8 cellular contexts compared by ENCODE assay signal in the genomic region with DNA sequence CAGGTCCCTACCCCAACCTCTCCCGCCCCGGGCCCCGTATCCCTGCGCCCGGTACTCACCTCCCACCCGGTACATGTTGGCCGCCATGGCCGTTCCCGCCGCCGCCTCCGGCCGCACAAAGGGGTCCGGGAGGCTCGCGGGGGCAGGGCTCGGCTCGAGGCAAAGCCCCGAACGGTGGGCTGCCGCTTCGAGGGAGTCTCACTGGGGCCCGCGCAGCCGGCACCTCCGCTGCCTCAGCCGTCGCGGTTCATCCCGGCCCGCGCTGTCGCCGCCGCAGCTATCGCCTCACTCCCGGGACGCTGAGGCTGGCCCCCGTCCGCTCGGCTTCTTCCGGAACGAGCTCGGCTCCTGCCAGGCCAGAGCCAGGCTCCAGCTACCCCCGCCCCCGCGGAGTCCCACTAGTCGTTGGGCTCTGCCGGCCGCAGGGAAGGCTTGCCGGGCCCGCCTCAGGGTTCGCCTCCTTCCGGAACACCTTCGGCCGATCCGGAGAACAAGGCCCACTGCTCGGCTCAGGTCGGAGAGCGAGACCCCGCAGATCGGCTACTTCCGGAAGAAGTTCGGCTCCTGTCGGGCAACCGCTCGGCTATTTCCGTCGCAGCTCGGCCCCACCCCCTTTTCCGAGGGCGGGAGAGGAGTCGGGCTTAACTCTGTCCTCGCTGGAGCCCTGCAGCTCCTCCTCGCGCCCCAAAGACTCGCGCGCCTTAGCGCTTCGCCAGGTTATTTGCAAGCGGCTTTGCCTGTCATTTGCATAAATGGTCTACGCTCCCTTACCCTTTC. TPM values are rescaled to one million over a fixed set of nuclear protein-coding genes. Genes with fewer than 3 reads are reported as not detected.
DNase-seq lines count a peak whose midpoint lies in the region; ATAC-seq and TF ChIP-seq lines count a peak whose summit lies in the region.

A gene (minus strand): TSS at position 502 of the 777 bp plus-strand sequence. CDS start 415 bp downstream, at position 87.

- POLR2A ChIA-PET in activated CD4-positive, alpha-beta T cell treated with anti-CD3 and anti-CD28 coated beads for 36 hours (lab: Charles Lee), result interaction anchor here (0.5 to 3.3 kb wide), 23 partner anchors 10 to 280 kb away, joined by 3 to 81 read pairs (median 4); a partner anchor contains a TSS

- peaks cover 51% of the 10 kb centered on the region for H3K4me1 Mint-ChIP-seq in activated CD4-positive, alpha-beta T cell treated with anti-CD3 and anti-CD28 coated beads for 36 hours

- peak within 1 kb of the TSS; percentile 93 for H3K4me3 ChIP-seq in choroid plexus epithelial cell (ENCODE audit: low read depth, low read length)

- peak; percentile 73 for ATAC-seq in HG03442 (IDR thresholded peaks at IDR 0.05; ENCODE audit: unreplicated experiment)
- peak; percentile 89 for ATAC-seq in activated CD4-positive, alpha-beta T cell treated with anti-CD3 and anti-CD28 coated beads for 36 hours

- DNase-seq in Ammon's horn (ENCODE audit: low spot score) (peak; percentile 96), GM19238 (ENCODE audit: insufficient read length, low spot score) (peak; percentile 96), NCI-H524 (lab: John Stamatoyannopoulos, UW) (peak; percentile 93 to 95), choroid plexus epithelial cell (ENCODE audit: low read depth) (peak; percentile 99), kidney glomerular epithelial cell (lab: John Stamatoyannopoulos, UW) (peak; percentile 90)
- peak; percentile 100 for DNase-seq in activated CD4-positive, alpha-beta T cell treated with anti-CD3 and anti-CD28 coated beads for 36 hours
- DNase-seq in stimulated activated CD4-positive, alpha-beta T cell treated with anti-CD3 and anti-CD28 coated beads, Interleukin-1b, Interleukin-23, amount 100 ng/mL, for 1 hour (ENCODE audit: low read depth in 2 of 2), result peak; percentile 98 to 99

- intact Hi-C loops in activated CD4-positive, alpha-beta T cell treated with anti-CD3 and anti-CD28 coated beads for 36 hours (cut with DNase I, micrococcal nuclease), result loop anchor here (1.0 to 10.0 kb wide), 5 partner anchors 11 to 1643 kb away; a partner anchor contains a TSS

- no peaks in the 10 kb centered on the region for H3K27me3 Mint-ChIP-seq in activated CD4-positive, alpha-beta T cell treated with anti-CD3 and anti-CD28 coated beads for 36 hours

- H3K4me3 Mint-ChIP-seq in activated CD4-positive, alpha-beta T cell treated with anti-CD3 and anti-CD28 coated beads for 36 hours, result peak within 1 kb of the TSS; percentile 91

- H3K36me3 Mint-ChIP-seq in activated CD4-positive, alpha-beta T cell treated with anti-CD3 and anti-CD28 coated beads for 36 hours (ENCODE audit: low read depth), result peaks cover 72% of the 10 kb centered on the region

- TF ChIP-seq CTCF in choroid plexus epithelial cell (conservative IDR thresholded peaks at IDR 0.05; ENCODE audit: low read depth, low read length), result no peak

- H3K9me3 Mint-ChIP-seq in activated CD4-positive, alpha-beta T cell treated with anti-CD3 and anti-CD28 coated beads for 36 hours (ENCODE audit: low read depth), result no peaks in the 10 kb centered on the region

- peak within 1 kb of the TSS; percentile 96 for H3K27ac Mint-ChIP-seq in activated CD4-positive, alpha-beta T cell treated with anti-CD3 and anti-CD28 coated beads for 36 hours

- CTCF ChIA-PET in activated CD4-positive, alpha-beta T cell treated with anti-CD3 and anti-CD28 coated beads for 36 hours (lab: Charles Lee), result interaction anchor here (0.6 to 1.5 kb wide), 12 partner anchors 10 to 231 kb away, joined by 3 to 20 read pairs (median 4); a partner anchor contains a TSS

RNA-seq across cellular contexts. Expression of the gene that starts here (rescaled TPM):
- 100 to 1,000 TPM; 159 to 179 TPM for total RNA-seq in activated CD4-positive, alpha-beta T cell treated with anti-CD3 and anti-CD28 coated beads for 36 hours

Comparison
In these comparisons a context has a peak if more than half of its experiments do, and no peak if none do; other contexts are left out.
1. Peak in every context shown above with its lines: DNase-seq, ATAC-seq and H3K4me3 ChIP-seq.